In the genomic region with DNA sequence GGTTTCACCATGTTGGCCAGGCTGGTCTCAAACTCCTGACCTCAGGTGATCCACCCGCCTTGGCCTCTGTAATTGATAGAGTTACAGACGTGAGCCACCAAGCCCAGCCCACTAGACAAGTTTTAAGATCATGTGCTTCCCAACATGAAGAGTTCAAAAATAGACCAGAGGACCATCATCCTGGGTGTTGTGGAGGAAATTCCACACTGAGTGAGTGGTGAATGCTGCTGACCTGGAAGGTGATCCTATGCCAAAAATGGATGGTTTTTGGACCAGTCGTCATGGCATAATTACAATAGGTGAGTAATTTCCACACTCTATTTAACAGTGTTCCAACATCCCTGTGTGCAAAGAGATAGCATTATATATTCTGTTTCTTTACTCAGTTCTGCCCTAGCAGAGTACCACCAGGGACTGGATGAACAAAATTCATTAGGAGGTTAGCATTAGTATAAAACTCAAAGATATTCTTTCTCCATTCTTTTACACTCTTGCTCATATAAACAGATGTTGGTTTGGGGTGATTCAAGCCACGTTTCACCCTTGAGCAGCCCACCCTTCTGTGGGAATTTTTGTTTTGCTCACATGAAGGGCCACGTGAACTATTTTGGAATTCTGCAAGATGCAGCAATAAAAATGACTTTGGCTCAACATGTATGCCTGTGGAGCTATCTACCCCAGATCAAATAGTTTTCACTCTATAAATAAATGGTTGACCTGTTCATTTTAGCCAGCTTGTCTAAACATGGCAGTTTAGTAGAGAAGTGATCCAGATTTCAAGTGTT, we compare ENCODE assay signal across 1 cellular context.
TF ChIP-seq lines count a peak whose summit lies in the region.

No MANE protein-coding gene starts in this region.

TF ChIP-seq in H1, 55 proteins besides CTCF, POLR2A, EP300 and RAD21 (continued from another document):
- TF ChIP-seq KDM1A (IDR thresholded peaks at IDR 0.05; ENCODE audit: borderline replicate concordance, low read length), result no peak
